ENCODE assay signal across 12 cellular contexts in genomic region chr14:68594737-68595380, GRCh38.
DNase-seq lines count a peak whose midpoint lies in the region; ATAC-seq and TF ChIP-seq lines count a peak whose summit lies in the region.
"Had no signal": no experiment of that assay in that cellular context is flagged by ENCODE, and none has a peak within 500 bp of the region (broad histone marks: within the 10 kb centered on the region; RNA-seq: fewer than 3 reads in every experiment).

No MANE protein-coding gene starts in this region.

- TF ChIP-seq CTCF in body of pancreas (IDR thresholded peaks at IDR 0.05) (no peak), mesothelial cell of epicardium (IDR thresholded peaks at IDR 0.05; ENCODE audit: unreplicated experiment) (no peak), WTC11 (IDR thresholded peaks at IDR 0.05) (no peak)

- no peak overlapping the region for H3K4me3 ChIP-seq in body of pancreas
- H3K4me3 ChIP-seq: GM12878 had no signal

- H3K9me3 Mint-ChIP-seq in mesothelial cell of epicardium (peaks cover 5% of the 10 kb centered on the region), WTC11 (peaks cover 4% of the 10 kb centered on the region; the same call in 1 of the 2 replicates)
- no peaks in the 10 kb centered on the region for H3K9me3 Mint-ChIP-seq in stimulated activated memory B cell treated with anti-CD40 and anti-IgM and Interleukin-4, amounts not matched to agents 10 μg/mL and 1 μg/mL and 100 μg/mL, for 72 hours
- H3K9me3 Mint-ChIP-seq: activated T-helper 2 cell treated with anti-CD3 and anti-CD28 coated beads, Interferon-gamma antibody, Interleukin-2, Interleukin-4, amounts not matched to agents 10 μg/mL and 5 μg/mL and 100 μg/mL, durations not matched to agents 14 hours and 24 hours and 36 hours; natural killer cell had no signal

- H3K27ac ChIP-seq in body of pancreas = peak overlapping the region in 3 of 4 donors; percentile 7 to 99 (median 95)

- POLR2A ChIA-PET in WTC11 (lab: Charles Lee) = interaction anchor here (0.9 kb wide), 1 partner anchor 43 kb away, joined by 4 read pairs; no protein-coding TSS in a partner anchor

- TF ChIP-seq POLR2A in body of pancreas (IDR thresholded peaks at IDR 0.05) = no peak

- H3K4me1 Mint-ChIP-seq in mesothelial cell of epicardium (peaks cover 65% of the 10 kb centered on the region), WTC11 (peaks cover 46% of the 10 kb centered on the region)
- peaks cover 24% of the 10 kb centered on the region for H3K4me1 Mint-ChIP-seq in stimulated activated memory B cell treated with anti-CD40 and anti-IgM and Interleukin-4, amounts not matched to agents 10 μg/mL and 1 μg/mL and 100 μg/mL, for 72 hours

- no peak overlapping the region for H3K4me3 Mint-ChIP-seq in mesothelial cell of epicardium
- no peak overlapping the region for H3K4me3 Mint-ChIP-seq in stimulated activated memory B cell treated with anti-CD40 and anti-IgM and Interleukin-4, amounts not matched to agents 10 μg/mL and 1 μg/mL and 100 μg/mL, for 72 hours
- H3K4me3 Mint-ChIP-seq in WTC11 = no peak overlapping the region
- H3K4me3 Mint-ChIP-seq: natural killer cell had no signal

- no peaks in the 10 kb centered on the region for H3K27me3 Mint-ChIP-seq in mesothelial cell of epicardium (ENCODE audit: low read depth)
- H3K27me3 Mint-ChIP-seq in stimulated activated memory B cell treated with anti-CD40 and anti-IgM and Interleukin-4, amounts not matched to agents 10 μg/mL and 1 μg/mL and 100 μg/mL, for 72 hours = no peaks in the 10 kb centered on the region
- no peaks in the 10 kb centered on the region for H3K27me3 Mint-ChIP-seq in WTC11 (ENCODE audit: low read depth)

- DNase-seq in Caki2 (ENCODE audit: low read depth) (peak; percentile 67), body of pancreas (no peak), mesothelial cell of epicardium (ENCODE audit: low spot score in 2 of 2, unreplicated experiment in 2 of 2) (no peak), SHP77 (lab: John Stamatoyannopoulos, UW) (no peak), WTC11 (ENCODE audit: low spot score) (no peak), posterior vena cava (ENCODE audit: low spot score) (no peak)
- DNase-seq in stimulated activated CD4-positive, alpha-beta T cell treated with anti-CD3 and anti-CD28 coated beads, Interleukin-4, amount 100 ng/mL, for 1 hour = no peak
- DNase-seq: natural killer cell, NCI-H345 had no signal

- no peaks in the 10 kb centered on the region for H3K27me3 ChIP-seq in body of pancreas

- peaks cover 1% of the 10 kb centered on the region for H3K36me3 Mint-ChIP-seq in mesothelial cell of epicardium
- no peaks in the 10 kb centered on the region for H3K36me3 Mint-ChIP-seq in stimulated activated memory B cell treated with anti-CD40 and anti-IgM and Interleukin-4, amounts not matched to agents 10 μg/mL and 1 μg/mL and 100 μg/mL, for 72 hours
- H3K36me3 Mint-ChIP-seq in WTC11 = no peaks in the 10 kb centered on the region
- H3K36me3 Mint-ChIP-seq: natural killer cell had no signal

- no peaks in the 10 kb centered on the region for H3K36me3 ChIP-seq in body of pancreas (replicated peaks in 1 of 2; ENCODE audit: insufficient read depth in 1 of 2, low read depth in 2 of 2)

- in situ Hi-C loops in Caki2 (cut with HindIII; ENCODE audit: low pct_unique_long_range_greater_than_20kb, low sequenced_read_pairs) = no loop called here

- intact Hi-C loops in body of pancreas (cut with DNase I) (no loop called here), posterior vena cava (cut with DNase I) (loop anchor here in 1 of 2 donors (5.0 kb wide), 1 partner anchor 37 kb away; no protein-coding TSS in a partner anchor)

- 90 to 93% methylated on average over 6 of the region's 6 CpGs for WGBS in body of pancreas, 2 donors

- H3K4me1 ChIP-seq in body of pancreas = peaks cover 47% of the 10 kb centered on the region

- peak overlapping the region; percentile 98 for H3K27ac Mint-ChIP-seq in mesothelial cell of epicardium
- H3K27ac Mint-ChIP-seq in stimulated activated memory B cell treated with anti-CD40 and anti-IgM and Interleukin-4, amounts not matched to agents 10 μg/mL and 1 μg/mL and 100 μg/mL, for 72 hours = peak overlapping the region; percentile 89
- H3K27ac Mint-ChIP-seq in WTC11 = no peak overlapping the region
- H3K27ac Mint-ChIP-seq: activated T-helper 2 cell treated with anti-CD3 and anti-CD28 coated beads, Interferon-gamma antibody, Interleukin-2, Interleukin-4, amounts not matched to agents 10 μg/mL and 5 μg/mL and 100 μg/mL, durations not matched to agents 14 hours and 24 hours and 36 hours had no signal

- CTCF ChIA-PET in WTC11 (lab: Charles Lee) = no interaction called here

- H3K9me3 ChIP-seq in body of pancreas = no peaks in the 10 kb centered on the region

- ATAC-seq in body of pancreas (no peak), WTC11 (no peak)
- ATAC-seq in stimulated activated memory B cell treated with anti-CD40 and anti-IgM and Interleukin-4, amounts not matched to agents 10 μg/mL and 1 μg/mL and 100 μg/mL, for 72 hours = no peak
- ATAC-seq: GM12878, natural killer cell had no signal

TF ChIP-seq in WTC11, 78 proteins besides CTCF, POLR2A, EP300 and RAD21:
- TF ChIP-seq ERG (CRISPR knock-in tag; IDR thresholded peaks at IDR 0.05) (no peak), NFE2L1 (CRISPR knock-in tag; IDR thresholded peaks at IDR 0.05) (no peak), ATF3 (CRISPR knock-in tag; conservative IDR thresholded peaks at IDR 0.05) (no peak), ZNF425 (CRISPR knock-in tag; conservative IDR thresholded peaks at IDR 0.05) (no peak), CREB1 (CRISPR knock-in tag; IDR thresholded peaks at IDR 0.05) (no peak), RORB (CRISPR knock-in tag; IDR thresholded peaks at IDR 0.05) (no peak), MYBL2 (CRISPR knock-in tag; IDR thresholded peaks at IDR 0.05) (no peak), PRRX2 (CRISPR knock-in tag; IDR thresholded peaks at IDR 0.05) (no peak), NR2C2 (CRISPR knock-in tag; IDR thresholded peaks at IDR 0.05) (no peak), ZNF121 (CRISPR knock-in tag; IDR thresholded peaks at IDR 0.05) (no peak), ZBTB21 (CRISPR knock-in tag; IDR thresholded peaks at IDR 0.05; ENCODE audit: borderline replicate concordance) (no peak), ZNF512 (CRISPR knock-in tag; IDR thresholded peaks at IDR 0.05; ENCODE audit: borderline replicate concordance) (no peak), OVOL2 (CRISPR knock-in tag; IDR thresholded peaks at IDR 0.05; ENCODE audit: borderline replicate concordance) (no peak), SOX15 (CRISPR knock-in tag; IDR thresholded peaks at IDR 0.05) (no peak), FOXJ3 (CRISPR knock-in tag; IDR thresholded peaks at IDR 0.05; ENCODE audit: borderline replicate concordance) (no peak), TP53 (CRISPR knock-in tag; IDR thresholded peaks at IDR 0.05) (no peak), TCF7 (CRISPR knock-in tag; IDR thresholded peaks at IDR 0.05; ENCODE audit: low read depth) (no peak), USF1 (CRISPR knock-in tag; IDR thresholded peaks at IDR 0.05) (no peak)
